20 cellular contexts compared by ENCODE assay signal in genomic region chr1:167229719-167230385, GRCh38. TPM values are rescaled to one million over a fixed set of nuclear protein-coding genes. Genes with fewer than 3 reads are reported as not detected.
DNase-seq lines count a peak whose midpoint lies in the region; ATAC-seq, FAIRE-seq and TF ChIP-seq lines count a peak whose summit lies in the region.
"Had no signal": no experiment of that assay in that cellular context is flagged by ENCODE, and none has a peak within 500 bp of the region (broad histone marks: within the 10 kb centered on the region; RNA-seq: fewer than 3 reads in every experiment).

No MANE protein-coding gene starts in this region.

- H3K27me3 ChIP-seq in HCT116 (ENCODE audit: insufficient read depth, low read length) (no peaks in the 10 kb centered on the region), HepG2 (ENCODE audit: control insufficient read depth in 1 of 2, insufficient read depth in 2 of 2, low read length in 2 of 2) (no peaks in the 10 kb centered on the region), osteoblast (ENCODE audit: insufficient read depth, low read length) (no peaks in the 10 kb centered on the region)
- H3K27me3 ChIP-seq: body of pancreas, SJSA1 had no signal

- POLR2A ChIA-PET in A549 (lab: Yijun Ruan, JAX): interaction anchor here (0.9 kb wide), 1 partner anchor 10 kb away, joined by 3 read pairs; no protein-coding TSS in a partner anchor
- POLR2A ChIA-PET in HCT116 (lab: Charles Lee): interaction anchor here (1.3 to 2.3 kb wide), 2 partner anchors 9 to 10 kb away, joined by 5 to 14 read pairs; partner anchors contain the start of gene POU2F1
- POLR2A ChIA-PET in HepG2 (lab: Yijun Ruan, JAX): no interaction called here

- no TSS peak for BruUV-seq in HCT116 (replicated peaks; lab: Mats Ljungman, UMichigan)
- BruUV-seq in HepG2 (replicated peaks; lab: Mats Ljungman, UMichigan): no TSS peak

- no peaks in the 10 kb centered on the region for H3K9me2 ChIP-seq in HCT116 (ENCODE audit: insufficient read depth)

- H2AFZ ChIP-seq in HCT116 (ENCODE audit: low read depth, low read length, poor library complexity, severe bottlenecking) (no peak overlapping the region), HepG2 (ENCODE audit: low read length) (no peak overlapping the region), osteoblast (ENCODE audit: low read length) (no peak overlapping the region)

- in situ Hi-C loops in HepG2 (cut with HindIII; ENCODE audit: extremely low pct_ligation_motif_present, low pct_unique_long_range_greater_than_20kb): no loop called here

- H3K36me3 ChIP-seq in HCT116 (ENCODE audit: control insufficient read depth in 1 of 2, insufficient read depth in 2 of 2, low read length in 2 of 2) (no peaks in the 10 kb centered on the region), HepG2 (replicated peaks in 1 of 2; ENCODE audit: control insufficient read depth in 1 of 2, insufficient read depth in 2 of 2, low read length in 2 of 2) (no peaks in the 10 kb centered on the region), osteoblast (ENCODE audit: insufficient read depth, low read length) (no peaks in the 10 kb centered on the region)
- H3K36me3 ChIP-seq: SJSA1 had no signal

- H3K79me2 ChIP-seq in HCT116 (ENCODE audit: insufficient read depth, low read length) (peaks cover 93% of the 10 kb centered on the region), HepG2 (ENCODE audit: insufficient read depth, low read length) (peaks cover 93% of the 10 kb centered on the region), osteoblast (ENCODE audit: insufficient read depth, low read length) (peaks cover 81% of the 10 kb centered on the region)

- FAIRE-seq in A549 (lab: Jason Lieb, UNC): no peak
- FAIRE-seq in HepG2 (lab: Jason Lieb, UNC): no peak

- CTCF ChIA-PET in A549 (lab: Yijun Ruan, JAX): interaction anchor here (1.6 to 3.5 kb wide), 4 partner anchors 8 to 212 kb away, joined by 3 to 17 read pairs (median 6); partner anchors contain the start of gene POU2F1
- CTCF ChIA-PET in HCT116 (lab: Charles Lee): interaction anchor here (3.0 kb wide), 1 partner anchor 9 kb away, joined by 19 read pairs; the partner anchor contains the start of gene POU2F1
- CTCF ChIA-PET in HepG2 (lab: Yijun Ruan, JAX; ENCODE audit: low intra/inter-chr PET ratio, low total read pairs): no interaction called here

- H3K4me1 ChIP-seq in A549 (peaks cover 37% of the 10 kb centered on the region), HCT116 (ENCODE audit: control insufficient read depth in 1 of 2, insufficient read depth in 2 of 2, low read length in 2 of 2) (peaks cover 0 to 16% of the 10 kb centered on the region in 2 experiments; a peak in 2 of 4 replicates), HepG2 (ENCODE audit: insufficient read depth, low read length) (peaks cover 35% of the 10 kb centered on the region), osteoblast (ENCODE audit: insufficient read depth, low read length) (no peaks in the 10 kb centered on the region)
- H3K4me1 ChIP-seq: SJSA1 had no signal

- WGBS in A549 (ENCODE audit: missing lambda C conversion rate): 69% methylated on average over 2 of the region's 2 CpGs
- WGBS in HepG2 (ENCODE audit: low lambda C conversion rate): 83% methylated on average over 2 of the region's 2 CpGs

- no peak for TF ChIP-seq EP300 in A549 (IDR thresholded peaks at IDR 0.05)
- TF ChIP-seq EP300 in HepG2 (IDR thresholded peaks at IDR 0.05; ENCODE audit: low read depth in 2 of 2, low read length in 2 of 2): no peak
- no peak for TF ChIP-seq EP300 in HepG2 (CRISPR knock-in tag; IDR thresholded peaks at IDR 0.05; ENCODE audit: borderline replicate concordance)

- DNase-seq in A549 (ENCODE audit: low read depth in 1 of 2, low spot score in 1 of 2) (peak in 1 of 2 experiments; percentile 40), HCT116 (ENCODE audit: low read depth, low spot score) (no peak), OCI-M1 (lab: John Stamatoyannopoulos, UW) (peak; percentile 83), fibroblast of pulmonary artery (ENCODE audit: low read depth) (peak; percentile 18), HepG2 (ENCODE audit: low spot score) (no peak), osteoblast (ENCODE audit: insufficient read length, low spot score, missing footprints) (no peak)
- DNase-seq: activated CD4-positive, alpha-beta memory T cell treated with anti-CD3 and anti-CD28 coated beads for 36 hours; activated T-cell treated with anti-CD3 and anti-CD28 coated beads, Interleukin-2, amount 50 U/mL, for 72 hours; body of pancreas; CD8-positive, alpha-beta T cell; H7; immature natural killer cell; NCI-H1092 treated with DMSO at 0.1 percent for 48 hours; NK-92 treated with Interleukin-12 subunit alpha and Interleukin-12 subunit beta, amount 100 ng/mL, for 24 hours; stimulated activated CD4-positive, alpha-beta T cell treated with anti-CD3 and anti-CD28 coated beads, Interleukin-12 subunit alpha, Interleukin-12 subunit beta, amount 100 ng/mL, for 4 hours; stimulated activated naive CD8-positive, alpha-beta T cell treated with anti-CD3 and anti-CD28 coated beads, Interleukin-15, Interleukin-2, amounts not matched to agents 100 U/mL and 50 U/mL, for 24 hours had no signal

- H3K27ac ChIP-seq in A549 (peak overlapping the region; percentile 40 to 73), HCT116 (ENCODE audit: low read depth, low read length) (no peak overlapping the region), HepG2 (ENCODE audit: extremely low read length, insufficient read depth, low read length) (no peak overlapping the region), osteoblast (ENCODE audit: low read depth, low read length) (no peak overlapping the region)
- H3K27ac ChIP-seq: body of pancreas, coronary artery, SJSA1 had no signal

- RAD21 ChIA-PET in HCT116 (lab: Charles Lee; ENCODE audit: low non-redundant PET in 1 of 2, low total read pairs in 2 of 2, uncharacterized antibody in 2 of 2, unreplicated experiment in 2 of 2): no interaction called here

- TF ChIP-seq RAD21 in A549 (conservative IDR thresholded peaks at IDR 0.05 in 1 of 2, IDR thresholded peaks at IDR 0.05 in 1 of 2) (no peak), HCT116 (IDR thresholded peaks at IDR 0.05; ENCODE audit: low read depth) (no peak), HepG2 (CRISPR knock-in tag; IDR thresholded peaks at IDR 0.05) (no peak)

- no peaks in the 10 kb centered on the region for H4K20me1 ChIP-seq in HCT116 (ENCODE audit: insufficient read depth)
- peaks cover 3% of the 10 kb centered on the region for H4K20me1 ChIP-seq in HepG2 (ENCODE audit: insufficient read depth, low read length)
- H4K20me1 ChIP-seq in osteoblast (ENCODE audit: insufficient read depth, low read length): peaks cover 35% of the 10 kb centered on the region

- TF ChIP-seq POLR2A in A549 (IDR thresholded peaks at IDR 0.05; ENCODE audit: low read length): no peak
- TF ChIP-seq POLR2A in HCT116 (IDR thresholded peaks at IDR 0.05; ENCODE audit: borderline replicate concordance, extremely low read depth, insufficient read depth, insufficient read length): no peak
- TF ChIP-seq POLR2A in HepG2 (IDR thresholded peaks at IDR 0.05; ENCODE audit: insufficient read depth in 1 of 2, low read depth in 2 of 2, low read length in 2 of 2): no peak

- ATAC-seq in A549 (peak; percentile 45 to 61; a peak in 4 of 6 replicates), HCT116 (no peak), GM19035 (IDR thresholded peaks at IDR 0.05; ENCODE audit: unreplicated experiment) (no peak), HG02970 (IDR thresholded peaks at IDR 0.05; ENCODE audit: low FRiP score, unreplicated experiment) (no peak), HepG2 (no peak)
- ATAC-seq: activated T-cell treated with anti-CD3 and anti-CD28 coated beads, Interleukin-2, amount 50 U/mL, for 72 hours; body of pancreas; CD8-positive, alpha-beta T cell; stimulated activated naive CD8-positive, alpha-beta T cell treated with anti-CD3 and anti-CD28 coated beads, Interleukin-15, Interleukin-2, amounts not matched to agents 100 U/mL and 50 U/mL, for 24 hours had no signal

- H3K9ac ChIP-seq in HCT116 (ENCODE audit: low read length) (no peak overlapping the region), HepG2 (ENCODE audit: insufficient read depth, low read depth, low read length) (no peak overlapping the region)

- H3K9me3 ChIP-seq in A549 (no peaks in the 10 kb centered on the region), HCT116 (ENCODE audit: control insufficient read depth in 1 of 2, insufficient read depth in 1 of 2, low read depth in 1 of 2, low read length in 2 of 2) (no peaks in the 10 kb centered on the region), HepG2 (ENCODE audit: low read length) (no peaks in the 10 kb centered on the region), osteoblast (ENCODE audit: low read depth, low read length) (no peaks in the 10 kb centered on the region)
- H3K9me3 ChIP-seq: body of pancreas, SJSA1 had no signal

- H3K4me2 ChIP-seq in A549 (peak overlapping the region; percentile 49), HCT116 (ENCODE audit: low read length) (peak overlapping the region; percentile 26; the same call in 1 of the 2 replicates), HepG2 (ENCODE audit: low read depth, low read length) (no peak overlapping the region), osteoblast (ENCODE audit: insufficient read depth, low read length) (no peak overlapping the region)

- intact Hi-C loops in HCT116 (cut with micrococcal nuclease): no loop called here
- intact Hi-C loops in HepG2 (cut with micrococcal nuclease; ENCODE audit: unreplicated experiment): loop anchor here (5.0 kb wide), 1 partner anchor 707 kb away; the partner anchor contains the start of genes DCAF6 and MPC2

- H3K4me3 ChIP-seq in A549 (no peak overlapping the region), HCT116 (replicated peaks in 1 of 2; ENCODE audit: low read depth in 1 of 2, low read length in 2 of 2) (no peak overlapping the region), fibroblast of pulmonary artery (replicated peaks; ENCODE audit: low read depth, low read length) (no peak overlapping the region), HepG2 (replicated peaks in 1 of 3; ENCODE audit: insufficient read depth in 1 of 3, low read depth in 2 of 3, low read length in 3 of 3) (no peak overlapping the region), osteoblast (ENCODE audit: insufficient read depth, low read length) (no peak overlapping the region)
- H3K4me3 ChIP-seq: body of pancreas, coronary artery, SJSA1 had no signal

- TF ChIP-seq CTCF in A549 (IDR thresholded peaks at IDR 0.05) (no peak), HCT116 (IDR thresholded peaks at IDR 0.05 in 2 of 3, conservative IDR thresholded peaks at IDR 0.05 in 1 of 3; ENCODE audit: borderline replicate concordance in 1 of 3, insufficient read depth in 1 of 3, low read depth in 2 of 3, low read length in 2 of 3) (no peak), fibroblast of pulmonary artery (IDR thresholded peaks at IDR 0.05; ENCODE audit: low read length, missing control alignments) (no peak), HepG2 (CRISPR knock-in tag; IDR thresholded peaks at IDR 0.05) (no peak), osteoblast (IDR thresholded peaks at IDR 0.05; ENCODE audit: extremely low read depth, low read depth, low read length) (no peak)

RNA-seq across cellular contexts. Expression of gene POU2F1, which starts 9.2 kb away (rescaled TPM):
- polyA plus RNA-seq in A549 (2011; rRNA removed) (9.4 and 10.5 TPM in 2 replicates), A549 (2017; fragmentation: RNase III; extraction: RNeasy Plus Mini Kit Qiagen cat#74134 plus additional on column Dnase treatment) (2.6 to 3.2 TPM (median 2.9 TPM) in 3 replicates), HepG2 (2011; rRNA removed) (9.0 and 13.0 TPM in 2 replicates)
- 2.4 and 3.1 TPM in 2 replicates for polyA plus RNA-seq in A549 (2012; cell fraction: cytosol; rRNA removed)
- polyA plus RNA-seq in A549 (2012; cell fraction: nucleus; rRNA removed): 6.1 and 7.0 TPM in 2 replicates
- polyA minus RNA-seq in A549 (2011; rRNA and poly(A)+ RNA removed): 27.7 and 36.5 TPM in 2 replicates
- total RNA-seq in HCT116 (2021; ENCODE audit: unreplicated experiment) (24.5 TPM), HepG2 (2016; rRNA removed; fragmentation: Illumina TruSeq; extraction: Trizol) (10.2 and 15.1 TPM in 2 replicates), osteoblast (11.6 and 13.6 TPM in 2 replicates)
- polyA plus RNA-seq in HCT116 (2012): 7.0 and 8.0 TPM in 2 replicates
- 2.6 and 2.7 TPM in 2 replicates for total RNA-seq in HepG2 (2016; cell fraction: cytosol; rRNA removed; fragmentation: Illumina TruSeq; extraction: Trizol; ENCODE audit: low read depth)
- total RNA-seq in HepG2 (2016; cell fraction: insoluble cytoplasmic fraction; rRNA removed; fragmentation: Illumina TruSeq; extraction: Trizol): 9.3 and 13.3 TPM in 2 replicates
- 4.3 and 4.4 TPM in 2 replicates for total RNA-seq in HepG2 (2016; cell fraction: membrane; rRNA removed; fragmentation: Illumina TruSeq; extraction: Trizol)
- 16.7 and 20.3 TPM in 2 replicates for total RNA-seq in HepG2 (2016; cell fraction: nucleus; rRNA removed; fragmentation: Illumina TruSeq; extraction: Trizol)
- 5.9 and 6.8 TPM in 2 replicates for polyA plus RNA-seq in HepG2 (2011; cell fraction: cytosol; rRNA removed)
- 10.9 and 12.2 TPM in 2 replicates for polyA plus RNA-seq in HepG2 (2011; cell fraction: nucleus; rRNA removed)
- 2.9 and 4.1 TPM in 2 replicates for polyA plus RNA-seq in HepG2 (2012)
- 0.20 and 0.38 TPM in 2 replicates for polyA plus RNA-seq in HepG2 (2016; cell fraction: cytosol; fragmentation: Illumina TruSeq; extraction: Trizol; ENCODE audit: low read depth)
- 6.2 and 7.0 TPM in 2 replicates for polyA plus RNA-seq in HepG2 (2016; cell fraction: insoluble cytoplasmic fraction; fragmentation: Illumina TruSeq; extraction: Trizol; ENCODE audit: low read depth)
- polyA plus RNA-seq in HepG2 (2016; cell fraction: membrane; fragmentation: Illumina TruSeq; extraction: Trizol; ENCODE audit: low read depth): 0.93 and 1.3 TPM in 2 replicates
- polyA plus RNA-seq in HepG2 (2016; cell fraction: nucleus; fragmentation: Illumina TruSeq; extraction: Trizol; ENCODE audit: insufficient read depth, low read depth): 8.6 and 10.5 TPM in 2 replicates
- polyA minus RNA-seq in HepG2 (2011; rRNA and poly(A)+ RNA removed; ENCODE audit: low replicate concordance): 71.9 and 74.2 TPM in 2 replicates
- 9.6 and 10.1 TPM in 2 replicates for polyA minus RNA-seq in HepG2 (2011; cell fraction: cytosol; rRNA and poly(A)+ RNA removed)
- 37.8 and 40.2 TPM in 2 replicates for polyA minus RNA-seq in HepG2 (2011; cell fraction: nucleus; rRNA and poly(A)+ RNA removed)

Comparison
In these comparisons a context has a peak if more than half of its experiments do, and no peak if none do; other contexts are left out.
1. ATAC-seq: peak in A549 (2 of 2); none in HCT116 (single experiment), GM19035 (single experiment), HG02970 (single experiment) and HepG2 (single experiment).
2. DNase-seq: peak in OCI-M1 (single experiment) and fibroblast of pulmonary artery (single experiment); none in HCT116 (single experiment), HepG2 (single experiment) and osteoblast (single experiment).
3. H3K27ac ChIP-seq: peak in A549 (2 of 2); none in HCT116 (single experiment), HepG2 (single experiment) and osteoblast (single experiment).
4. H3K4me2 ChIP-seq: peak in A549 (single experiment) and HCT116 (single experiment); none in HepG2 (single experiment) and osteoblast (single experiment).
5. Of the 38 proteins assayed by ChIP-seq in both HepG2 and A549: peak only in HepG2: none; only in A549: MAFK; in both: none; in neither: 37.